In the genomic region with DNA sequence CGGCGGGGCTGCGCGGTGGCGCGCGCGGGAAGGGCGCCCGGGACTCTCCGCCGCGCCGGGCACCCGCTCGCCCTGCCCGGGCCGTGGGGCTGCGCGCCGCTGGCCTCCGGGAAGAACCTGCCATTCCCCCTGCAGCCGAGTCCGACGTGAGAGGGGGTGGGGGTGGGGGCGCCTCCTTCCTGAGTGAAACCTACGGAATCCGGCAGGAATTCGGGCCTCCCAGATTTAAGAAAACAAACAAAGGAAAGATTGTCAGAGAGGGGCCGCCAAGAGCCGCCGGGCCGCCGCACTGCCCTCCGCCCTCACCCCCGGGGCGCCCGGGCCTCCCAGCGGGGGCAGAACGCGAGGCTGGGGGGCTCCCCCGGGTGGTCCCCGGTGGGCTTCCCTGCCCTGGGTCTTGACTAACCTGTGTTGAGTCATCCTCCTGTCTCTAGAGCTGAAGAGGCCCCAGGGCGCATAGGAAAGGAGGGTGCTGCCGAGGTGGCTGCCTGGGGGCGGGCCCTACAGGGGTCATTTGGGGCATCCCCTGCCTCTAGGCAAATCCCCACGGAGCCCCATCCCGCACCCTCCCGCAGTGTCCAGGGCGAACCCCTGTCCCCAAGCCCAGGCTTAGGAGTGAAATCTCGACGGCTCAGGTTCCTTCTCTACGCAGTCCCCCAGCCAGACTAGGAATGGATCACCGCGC, we compare ENCODE assay signal across 9 cellular contexts. TPM values are rescaled to one million over a fixed set of nuclear protein-coding genes. Genes with fewer than 3 reads are reported as not detected.
A peak's percentile ranks its signal among the peaks of the same experiment; 100 is the strongest.
DNase-seq lines count a peak whose midpoint lies in the region; ATAC-seq, FAIRE-seq and TF ChIP-seq lines count a peak whose summit lies in the region.
"Had no signal": no experiment of that assay in that cellular context is flagged by ENCODE, and none has a peak within 500 bp of the region (broad histone marks: within the 10 kb centered on the region; RNA-seq: fewer than 3 reads in every experiment).

No MANE protein-coding gene starts in this region.

- H3K27ac Mint-ChIP-seq in endothelial cell (ENCODE audit: unreplicated experiment): no peak overlapping the region
- H3K27ac Mint-ChIP-seq in naive thymus-derived CD4-positive, alpha-beta T cell: no peak overlapping the region

- CTCF ChIA-PET in naive thymus-derived CD4-positive, alpha-beta T cell (lab: Charles Lee): no interaction called here

- peak; percentile 51 for DNase-seq in NCI-H146 (lab: John Stamatoyannopoulos, UW)
- no peak for DNase-seq in NCI-H146 treated with DMSO at 0.1 percent for 48 hours (lab: John Stamatoyannopoulos, UW; ENCODE audit: unreplicated experiment)
- peak; percentile 12 for DNase-seq in NB4 (ENCODE audit: low read depth)
- peak; percentile 26 for DNase-seq in endothelial cell (ENCODE audit: low spot score)
- no peak for DNase-seq in naive thymus-derived CD4-positive, alpha-beta T cell
- no peak for DNase-seq in D721Med (ENCODE audit: insufficient read length, low spot score)
- no peak for DNase-seq in RCC 7860 (ENCODE audit: low spot score)
- no peak for DNase-seq in MV-4-11 (lab: John Stamatoyannopoulos, UW)

- no peak overlapping the region for H3K27ac ChIP-seq in naive thymus-derived CD4-positive, alpha-beta T cell (ENCODE audit: low read depth, low read length)
- H3K27ac ChIP-seq: C4-2B had no signal

- H3K36me3 ChIP-seq in naive thymus-derived CD4-positive, alpha-beta T cell (ENCODE audit: control insufficient read depth in 2 of 3, insufficient read depth in 3 of 3, low read length in 3 of 3): no peaks in the 10 kb centered on the region

- no peak for TF ChIP-seq POLR2A in NB4 (IDR thresholded peaks at IDR 0.05; ENCODE audit: extremely low read depth, insufficient read length)

- peaks cover 0 to 9% of the 10 kb centered on the region in 2 donors for H3K4me1 ChIP-seq in naive thymus-derived CD4-positive, alpha-beta T cell (ENCODE audit: control insufficient read depth in 2 of 2, insufficient read depth in 2 of 2, low read length in 2 of 2)

- TF ChIP-seq CTCF in NB4 (IDR thresholded peaks at IDR 0.05; ENCODE audit: low read depth, low read length): no peak
- TF ChIP-seq CTCF in endothelial cell (IDR thresholded peaks at IDR 0.05; ENCODE audit: unreplicated experiment): no peak
- TF ChIP-seq CTCF in D721Med (IDR thresholded peaks at IDR 0.05; ENCODE audit: insufficient read depth, missing control alignments): no peak

- peaks cover 29% of the 10 kb centered on the region for H3K4me1 Mint-ChIP-seq in endothelial cell (ENCODE audit: unreplicated experiment)
- H3K4me1 Mint-ChIP-seq in naive thymus-derived CD4-positive, alpha-beta T cell: peaks cover 8 to 16% (median 12%) of the 10 kb centered on the region in 7 donors

- intact Hi-C loops in naive thymus-derived CD4-positive, alpha-beta T cell (cut with micrococcal nuclease): no loop called here

- peaks cover 15% of the 10 kb centered on the region for H3K27me3 Mint-ChIP-seq in endothelial cell (ENCODE audit: unreplicated experiment)
- H3K27me3 Mint-ChIP-seq in naive thymus-derived CD4-positive, alpha-beta T cell: peaks cover 55 to 81% (median 60%) of the 10 kb centered on the region in 5 donors

- H3K36me3 Mint-ChIP-seq in endothelial cell (ENCODE audit: low read depth, unreplicated experiment): no peaks in the 10 kb centered on the region
- H3K36me3 Mint-ChIP-seq in naive thymus-derived CD4-positive, alpha-beta T cell: peaks cover 0 to 3% (median 0%) of the 10 kb centered on the region in 5 donors

- H3K9me3 Mint-ChIP-seq in endothelial cell (ENCODE audit: unreplicated experiment): no peaks in the 10 kb centered on the region
- H3K9me3 Mint-ChIP-seq in naive thymus-derived CD4-positive, alpha-beta T cell: peaks cover 0 to 2% (median 0%) of the 10 kb centered on the region in 11 donors

- peak overlapping the region; percentile 76 for H3K4me3 Mint-ChIP-seq in endothelial cell (ENCODE audit: unreplicated experiment)
- H3K4me3 Mint-ChIP-seq in naive thymus-derived CD4-positive, alpha-beta T cell: peak overlapping the region in 9 of 10 donors; percentile 31 to 85 (median 74)

- POLR2A ChIA-PET in naive thymus-derived CD4-positive, alpha-beta T cell (lab: Charles Lee): no interaction called here

- no peak for ATAC-seq in naive thymus-derived CD4-positive, alpha-beta T cell

- peaks cover 5% of the 10 kb centered on the region in 2 donors for H3K27me3 ChIP-seq in naive thymus-derived CD4-positive, alpha-beta T cell (ENCODE audit: control insufficient read depth in 2 of 2, insufficient read depth in 2 of 2, low read length in 2 of 2)

- no peak overlapping the region for H3K4me3 ChIP-seq in NB4 (ENCODE audit: low read depth, low read length)
- no peak overlapping the region for H3K4me3 ChIP-seq in naive thymus-derived CD4-positive, alpha-beta T cell (ENCODE audit: low read length)

- no peaks in the 10 kb centered on the region for H3K9me3 ChIP-seq in naive thymus-derived CD4-positive, alpha-beta T cell (ENCODE audit: control insufficient read depth in 2 of 3, low read length in 3 of 3)

- FAIRE-seq in D721Med (lab: Jason Lieb, UNC) (no peak), RCC 7860 (lab: Jason Lieb, UNC) (no peak)

RNA-seq across cellular contexts. Expression of a gene that starts 42.2 kb away (rescaled TPM):
- 32.5 TPM for total RNA-seq in endothelial cell (ENCODE audit: unreplicated experiment)
- total RNA-seq in naive thymus-derived CD4-positive, alpha-beta T cell: 1 to 10 TPM; 3.1 to 7.6 (median 4.9) TPM
- polyA plus RNA-seq in naive thymus-derived CD4-positive, alpha-beta T cell: under 1 TPM; 0.07 to 0.21 TPM

Comparison
In these comparisons a context has a peak if more than half of its experiments do, and no peak if none do; other contexts are left out.
1. DNase-seq: peak in NCI-H146 (single experiment), NB4 (single experiment) and endothelial cell (single experiment); none in NCI-H146 treated with DMSO at 0.1 percent for 48 hours (single experiment), naive thymus-derived CD4-positive, alpha-beta T cell (0 of 9), D721Med (single experiment), RCC 7860 (single experiment) and MV-4-11 (single experiment).